Comparison of ENCODE assay signal across 22 cellular contexts in genomic region chr15:41019174-41019573, GRCh38.
DNase-seq lines count a peak whose midpoint lies in the region; ATAC-seq and TF ChIP-seq lines count a peak whose summit lies in the region.
"Had no signal": no experiment of that assay in that cellular context is flagged by ENCODE, and none has a peak within 500 bp of the region (broad histone marks: within the 10 kb centered on the region; RNA-seq: fewer than 3 reads in every experiment).

No MANE protein-coding gene starts in this region.

- H3K27me3 Mint-ChIP-seq in GM23338 (ENCODE audit: insufficient read depth, low read depth, poor library complexity): no peaks in the 10 kb centered on the region
- no peaks in the 10 kb centered on the region for H3K27me3 Mint-ChIP-seq in activated T-helper 17 cell treated with anti-CD3 and anti-CD28 coated beads, Interleukin-2, amount 50 U/mL, for 72 hours
- H3K27me3 Mint-ChIP-seq: activated CD4-positive, alpha-beta memory T cell treated with anti-CD3 and anti-CD28 coated beads, Interleukin-2, amount 10 ng/mL, durations not matched to agents 7 days and 5 days; stimulated activated naive CD8-positive, alpha-beta T cell treated with anti-CD3 and anti-CD28 coated beads, Interleukin-15, Interleukin-2, amounts not matched to agents 100 ng/mL and 50 ng/mL, for 24 hours had no signal

- H3K9me3 Mint-ChIP-seq in GM23338: no peaks in the 10 kb centered on the region
- no peaks in the 10 kb centered on the region for H3K9me3 Mint-ChIP-seq in activated T-helper 17 cell treated with anti-CD3 and anti-CD28 coated beads, Interleukin-2, amount 50 U/mL, for 72 hours
- H3K9me3 Mint-ChIP-seq in stimulated activated effector memory CD8-positive, alpha-beta T cell treated with anti-CD3 and anti-CD28 coated beads, Interleukin-12 subunit alpha, Interleukin-12 subunit beta, amount 100 ng/mL, for 72 hours: no peaks in the 10 kb centered on the region
- H3K9me3 Mint-ChIP-seq: activated CD4-positive, alpha-beta memory T cell treated with anti-CD3 and anti-CD28 coated beads, Interleukin-2, amount 10 ng/mL, durations not matched to agents 7 days and 5 days; activated naive CD4-positive, alpha-beta T cell treated with anti-CD3 and anti-CD28 coated beads, Interleukin-2, amount 50 U/mL, for 72 hours; H9; stimulated activated naive CD8-positive, alpha-beta T cell treated with anti-CD3 and anti-CD28 coated beads, Interleukin-15, Interleukin-2, amounts not matched to agents 100 ng/mL and 50 ng/mL, for 24 hours had no signal

- H3K36me3 Mint-ChIP-seq in GM23338 (ENCODE audit: low read depth): peaks cover 35% of the 10 kb centered on the region
- H3K36me3 Mint-ChIP-seq in activated T-helper 17 cell treated with anti-CD3 and anti-CD28 coated beads, Interleukin-2, amount 50 U/mL, for 72 hours (ENCODE audit: low read depth): peaks cover 96% of the 10 kb centered on the region
- H3K36me3 Mint-ChIP-seq in stimulated activated effector memory CD8-positive, alpha-beta T cell treated with anti-CD3 and anti-CD28 coated beads, Interleukin-12 subunit alpha, Interleukin-12 subunit beta, amount 100 ng/mL, for 72 hours: peaks cover 85% of the 10 kb centered on the region

- H2AFZ ChIP-seq in GM23338 (no peak overlapping the region), PC-3 (ENCODE audit: low read length) (no peak overlapping the region)

- no peaks in the 10 kb centered on the region for H3K9me3 ChIP-seq in lower lobe of right lung
- H3K9me3 ChIP-seq in PC-3 (ENCODE audit: low read length): no peaks in the 10 kb centered on the region
- H3K9me3 ChIP-seq: tibial artery had no signal

- H3K27ac Mint-ChIP-seq in GM23338: peak overlapping the region; percentile 31; the same call in 1 of the 2 replicates
- peak overlapping the region; percentile 22 for H3K27ac Mint-ChIP-seq in activated T-helper 17 cell treated with anti-CD3 and anti-CD28 coated beads, Interleukin-2, amount 50 U/mL, for 72 hours
- peak overlapping the region; percentile 26 for H3K27ac Mint-ChIP-seq in stimulated activated effector memory CD8-positive, alpha-beta T cell treated with anti-CD3 and anti-CD28 coated beads, Interleukin-12 subunit alpha, Interleukin-12 subunit beta, amount 100 ng/mL, for 72 hours
- H3K27ac Mint-ChIP-seq: activated CD4-positive, alpha-beta memory T cell treated with anti-CD3 and anti-CD28 coated beads, Interleukin-2, amount 10 ng/mL, durations not matched to agents 7 days and 5 days; stimulated activated naive CD8-positive, alpha-beta T cell treated with anti-CD3 and anti-CD28 coated beads, Interleukin-15, Interleukin-2, amounts not matched to agents 100 ng/mL and 50 ng/mL, for 24 hours had no signal

- CTCF ChIA-PET in PC-3 (lab: Charles Lee): interaction anchor here (0.5 to 1.9 kb wide), 7 partner anchors 44 to 430 kb away, joined by 3 to 17 read pairs (median 6); no protein-coding TSS in a partner anchor

- H3K36me3 ChIP-seq in GM23338 (ENCODE audit: insufficient read depth): peaks cover 31% of the 10 kb centered on the region
- peaks cover 46% of the 10 kb centered on the region for H3K36me3 ChIP-seq in lower lobe of right lung
- H3K36me3 ChIP-seq in PC-3 (ENCODE audit: low read depth, low read length): peaks cover 50% of the 10 kb centered on the region

- peaks cover 27% of the 10 kb centered on the region; the same call in 1 of the 2 replicates for H4K20me1 ChIP-seq in GM23338 (replicated peaks; ENCODE audit: insufficient read depth)
- H4K20me1 ChIP-seq in PC-3 (ENCODE audit: low read length): no peaks in the 10 kb centered on the region

- no peaks in the 10 kb centered on the region for H3K4me1 Mint-ChIP-seq in GM23338
- peaks cover 12% of the 10 kb centered on the region for H3K4me1 Mint-ChIP-seq in activated T-helper 17 cell treated with anti-CD3 and anti-CD28 coated beads, Interleukin-2, amount 50 U/mL, for 72 hours
- H3K4me1 Mint-ChIP-seq in stimulated activated effector memory CD8-positive, alpha-beta T cell treated with anti-CD3 and anti-CD28 coated beads, Interleukin-12 subunit alpha, Interleukin-12 subunit beta, amount 100 ng/mL, for 72 hours: no peaks in the 10 kb centered on the region
- H3K4me1 Mint-ChIP-seq: H9 had no signal

- H3K4me2 ChIP-seq in GM23338 (no peak overlapping the region), PC-3 (ENCODE audit: low read length) (no peak overlapping the region)

- no peaks in the 10 kb centered on the region for H3K27me3 ChIP-seq in GM23338 (ENCODE audit: insufficient read depth)
- H3K27me3 ChIP-seq in lower lobe of right lung (ENCODE audit: low read depth): no peaks in the 10 kb centered on the region
- H3K27me3 ChIP-seq in PC-3 (ENCODE audit: low read length): no peaks in the 10 kb centered on the region
- H3K27me3 ChIP-seq: tibial artery had no signal

- no peak for ATAC-seq in GM23338
- no peak for ATAC-seq in activated T-helper 17 cell treated with anti-CD3 and anti-CD28 coated beads, Interleukin-2, amount 50 U/mL, for 72 hours (replicated peaks)
- ATAC-seq in lower lobe of right lung: no peak
- no peak for ATAC-seq in stimulated activated effector memory CD8-positive, alpha-beta T cell treated with anti-CD3 and anti-CD28 coated beads, Interleukin-12 subunit alpha, Interleukin-12 subunit beta, amount 100 ng/mL, for 72 hours
- no peak for ATAC-seq in PC-3
- ATAC-seq in GM19351 (IDR thresholded peaks at IDR 0.05; ENCODE audit: unreplicated experiment): no peak
- ATAC-seq: activated naive CD4-positive, alpha-beta T cell treated with anti-CD3 and anti-CD28 coated beads, Interleukin-2, amount 50 U/mL, for 72 hours; K562 had no signal

- DNase-seq in GM23338 (ENCODE audit: low spot score) (no peak), lower lobe of right lung (no peak), GM20000 (ENCODE audit: low spot score) (no peak), PC-3 (no peak)
- no peak for DNase-seq in stimulated activated effector memory CD8-positive, alpha-beta T cell treated with anti-CD3 and anti-CD28 coated beads, Interleukin-12 subunit alpha, Interleukin-12 subunit beta, amount 100 ng/mL, for 72 hours (ENCODE audit: low spot score in 2 of 2)
- DNase-seq: activated CD4-positive, alpha-beta memory T cell treated with anti-CD3 and anti-CD28 coated beads, Interleukin-2, amount 10 ng/mL, durations not matched to agents 7 days and 5 days; activated CD4-positive, CD25-positive, alpha-beta regulatory T cell treated with anti-CD3 and anti-CD28 coated beads, Interleukin-2, amount 50 U/mL, for 72 hours; cortex of kidney; DMS79 treated with DMSO at 0.1 percent for 48 hours; H9; NCI-H1105 treated with DMSO at 0.1 percent for 48 hours; NCI-H2107; NCI-H748 treated with DMSO at 0.1 percent for 48 hours; RPMI8226; tibial artery had no signal

- no peaks in the 10 kb centered on the region for H3K4me1 ChIP-seq in GM23338 (ENCODE audit: insufficient read depth)
- H3K4me1 ChIP-seq in lower lobe of right lung: peaks cover 55% of the 10 kb centered on the region
- peaks cover 14% of the 10 kb centered on the region for H3K4me1 ChIP-seq in PC-3 (ENCODE audit: insufficient read depth, low read length)

- H3K9ac ChIP-seq in PC-3 (ENCODE audit: low read length): no peak overlapping the region

- no peaks in the 10 kb centered on the region for H3K79me2 ChIP-seq in GM23338 (replicated peaks; ENCODE audit: insufficient read depth)
- 0 out of 2 replicates have a peak, but pooled peaks cover 8% of the 10 kb centered on the region for H3K79me2 ChIP-seq in PC-3 (ENCODE audit: low read length)

- intact Hi-C loops in lower lobe of right lung (cut with DNase I) (no loop called here), PC-3 (cut with micrococcal nuclease) (loop anchor here (2.0 to 5.0 kb wide), 2 partner anchors 38 to 162 kb away; no protein-coding TSS in a partner anchor)

- no peaks in the 10 kb centered on the region for H3K9me2 ChIP-seq in GM23338 (ENCODE audit: insufficient read depth)
- no peaks in the 10 kb centered on the region for H3K9me2 ChIP-seq in PC-3 (replicated peaks; ENCODE audit: low read length)

- BruUV-seq in PC-3 (replicated peaks; lab: Mats Ljungman, UMichigan): no TSS peak

- TF ChIP-seq CTCF in GM23338 (conservative IDR thresholded peaks at IDR 0.05; ENCODE audit: low read depth in 2 of 2): no peak
- no peak for TF ChIP-seq CTCF in lower lobe of right lung (IDR thresholded peaks at IDR 0.05)
- no peak for TF ChIP-seq CTCF in GM20000 (IDR thresholded peaks at IDR 0.05; ENCODE audit: extremely low read depth, missing control alignments)
- no peak for TF ChIP-seq CTCF in PC-3 (conservative IDR thresholded peaks at IDR 0.05; ENCODE audit: low read depth, low read length)

- POLR2A ChIA-PET in PC-3 (lab: Charles Lee; ENCODE audit: unreplicated experiment): no interaction called here

- H3K27ac ChIP-seq in GM23338 (ENCODE audit: low read depth): peak overlapping the region; percentile 70; the same call in 1 of the 2 replicates
- H3K27ac ChIP-seq in lower lobe of right lung: peak overlapping the region; percentile 59
- no peak overlapping the region for H3K27ac ChIP-seq in PC-3 (ENCODE audit: low read length)
- H3K27ac ChIP-seq: SK-N-MC, tibial artery had no signal

- H3K4me3 Mint-ChIP-seq in GM23338: no peak overlapping the region
- no peak overlapping the region for H3K4me3 Mint-ChIP-seq in activated T-helper 17 cell treated with anti-CD3 and anti-CD28 coated beads, Interleukin-2, amount 50 U/mL, for 72 hours
- H3K4me3 Mint-ChIP-seq in stimulated activated effector memory CD8-positive, alpha-beta T cell treated with anti-CD3 and anti-CD28 coated beads, Interleukin-12 subunit alpha, Interleukin-12 subunit beta, amount 100 ng/mL, for 72 hours: no peak overlapping the region
- H3K4me3 Mint-ChIP-seq: activated CD4-positive, alpha-beta memory T cell treated with anti-CD3 and anti-CD28 coated beads, Interleukin-2, amount 10 ng/mL, durations not matched to agents 7 days and 5 days; H9; stimulated activated naive CD8-positive, alpha-beta T cell treated with anti-CD3 and anti-CD28 coated beads, Interleukin-15, Interleukin-2, amounts not matched to agents 100 ng/mL and 50 ng/mL, for 24 hours had no signal

- no peaks in the 10 kb centered on the region; the same call in 1 of the 2 replicates for H3F3A ChIP-seq in GM23338 (replicated peaks; ENCODE audit: low read depth)
- H3F3A ChIP-seq in PC-3 (ENCODE audit: low read length, unreplicated experiment): no peaks in the 10 kb centered on the region

- H3K4me3 ChIP-seq in GM23338 (no peak overlapping the region), lower lobe of right lung (no peak overlapping the region), PC-3 (ENCODE audit: low read length) (no peak overlapping the region)
- H3K4me3 ChIP-seq: K562, lung, SK-N-MC, tibial artery had no signal

TF ChIP-seq in GM23338, 12 proteins besides CTCF, POLR2A, EP300 and RAD21 (continues in another document):
- no peak for TF ChIP-seq EZH2 (IDR thresholded peaks at IDR 0.05; ENCODE audit: low read depth, unreplicated experiment)
- no peak for TF ChIP-seq NANOG (IDR thresholded peaks at IDR 0.05; ENCODE audit: borderline replicate concordance)
- TF ChIP-seq EZH2phosphoT487 (IDR thresholded peaks at IDR 0.05; ENCODE audit: unreplicated experiment): no peak
